14 cellular contexts compared by ENCODE assay signal in the genomic region with DNA sequence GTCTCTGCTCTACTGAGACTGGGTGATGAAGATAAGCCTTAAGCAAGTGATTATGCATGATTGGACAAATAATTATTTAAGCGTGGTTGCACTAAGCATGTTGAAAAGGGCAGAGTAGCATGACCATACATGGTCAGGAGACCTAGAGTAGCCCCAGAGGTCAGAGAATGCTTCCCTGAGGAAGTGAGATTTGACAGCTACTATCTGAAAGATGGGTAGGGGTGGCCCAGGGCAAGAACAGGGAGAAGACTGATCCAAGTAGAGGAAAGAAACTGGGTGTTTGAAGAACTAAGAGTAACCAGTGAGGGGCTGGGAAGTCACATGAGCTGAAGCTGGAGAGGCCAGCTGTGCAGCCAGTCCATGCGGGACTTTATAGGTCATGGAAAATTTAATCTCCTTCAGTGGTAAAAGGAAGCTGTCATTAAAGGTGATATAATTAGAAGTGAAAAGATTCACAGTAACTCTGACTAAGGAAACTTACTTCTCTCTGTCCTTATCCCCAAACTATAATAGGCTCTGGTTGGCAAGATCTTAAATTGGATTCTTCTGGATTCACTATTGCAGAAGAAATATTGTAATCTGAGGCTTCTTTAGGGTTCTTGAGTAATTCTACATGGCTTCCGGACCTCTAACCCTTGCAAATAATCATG. TPM values are rescaled to one million over a fixed set of nuclear protein-coding genes. Genes with fewer than 3 reads are reported as not detected.
"Had no signal": no experiment of that assay in that cellular context is flagged by ENCODE, and none has a peak within 500 bp of the region (broad histone marks: within the 10 kb centered on the region; RNA-seq: fewer than 3 reads in every experiment).

No MANE protein-coding gene starts in this region.

- H3K27me3 ChIP-seq: ascending aorta, cardiac muscle cell had no signal

- H3K4me1 Mint-ChIP-seq: activated CD4-positive, alpha-beta memory T cell treated with anti-CD3 and anti-CD28 coated beads, Interleukin-2, amount 10 ng/mL, durations not matched to agents 7 days and 5 days; activated CD4-positive, alpha-beta T cell treated with anti-CD3 and anti-CD28 coated beads for 36 hours had no signal

- H3K36me3 ChIP-seq: ascending aorta, cardiac muscle cell, WERI-Rb-1 had no signal

- DNase-seq: activated CD4-positive, alpha-beta memory T cell treated with anti-CD3 and anti-CD28 coated beads, Interleukin-2, amount 10 ng/mL, durations not matched to agents 7 days and 5 days; activated CD4-positive, alpha-beta T cell treated with anti-CD3 and anti-CD28 coated beads for 36 hours; activated naive CD8-positive, alpha-beta T cell treated with anti-CD3 and anti-CD28 coated beads, Interleukin-2, amount 10 ng/mL, durations not matched to agents 7 days and 5 days; activated T-cell treated with anti-CD3 and anti-CD28 coated beads, Interleukin-2, amount 50 U/mL, for 72 hours; effector memory CD4-positive, alpha-beta T cell; hippocampal formation; stimulated activated CD4-positive, alpha-beta T cell treated with anti-CD3 and anti-CD28 coated beads, Interleukin-2, amount 100 ng/mL, for 48 hours; T-cell; T1000; WERI-Rb-1 had no signal

- H3K27ac ChIP-seq: ascending aorta, cardiac muscle cell, WERI-Rb-1 had no signal

- ATAC-seq: activated CD4-positive, alpha-beta T cell treated with anti-CD3 and anti-CD28 coated beads for 36 hours; activated T-cell treated with anti-CD3 and anti-CD28 coated beads, Interleukin-2, amount 50 U/mL, for 72 hours; natural killer cell treated with Interleukin-12 subunit alpha and Interleukin-12 subunit beta and Interleukin-15 and Interleukin-18, amount 100 ng/mL, for 72 hours; T-cell had no signal

- H3K4me3 Mint-ChIP-seq: activated CD4-positive, alpha-beta memory T cell treated with anti-CD3 and anti-CD28 coated beads, Interleukin-2, amount 10 ng/mL, durations not matched to agents 7 days and 5 days; activated CD4-positive, alpha-beta T cell treated with anti-CD3 and anti-CD28 coated beads for 36 hours; activated naive CD8-positive, alpha-beta T cell treated with anti-CD3 and anti-CD28 coated beads, Interleukin-2, amount 10 ng/mL, durations not matched to agents 7 days and 5 days; activated T-cell treated with anti-CD3 and anti-CD28 coated beads, Interleukin-2, amount 50 U/mL, for 72 hours; natural killer cell treated with Interleukin-12 subunit alpha and Interleukin-12 subunit beta and Interleukin-15 and Interleukin-18, amount 100 ng/mL, for 72 hours; stimulated activated naive CD8-positive, alpha-beta T cell treated with anti-CD3 and anti-CD28 coated beads, Interleukin-15, Interleukin-2, amounts not matched to agents 100 ng/mL and 50 ng/mL, for 24 hours; T-cell had no signal

- H3K27ac Mint-ChIP-seq: activated CD4-positive, alpha-beta memory T cell treated with anti-CD3 and anti-CD28 coated beads, Interleukin-2, amount 10 ng/mL, durations not matched to agents 7 days and 5 days; activated CD4-positive, alpha-beta T cell treated with anti-CD3 and anti-CD28 coated beads for 36 hours; activated naive CD8-positive, alpha-beta T cell treated with anti-CD3 and anti-CD28 coated beads, Interleukin-2, amount 10 ng/mL, durations not matched to agents 7 days and 5 days; activated T-cell treated with anti-CD3 and anti-CD28 coated beads, Interleukin-2, amount 50 U/mL, for 72 hours; natural killer cell treated with Interleukin-12 subunit alpha and Interleukin-12 subunit beta and Interleukin-15 and Interleukin-18, amount 100 ng/mL, for 72 hours; stimulated activated naive CD8-positive, alpha-beta T cell treated with anti-CD3 and anti-CD28 coated beads, Interleukin-15, Interleukin-2, amounts not matched to agents 100 ng/mL and 50 ng/mL, for 24 hours; T-cell had no signal

- H3K4me1 ChIP-seq: ascending aorta had no signal

- H3K4me3 ChIP-seq: ascending aorta, cardiac muscle cell had no signal

- H3K36me3 Mint-ChIP-seq: activated naive CD8-positive, alpha-beta T cell treated with anti-CD3 and anti-CD28 coated beads, Interleukin-2, amount 10 ng/mL, durations not matched to agents 7 days and 5 days; natural killer cell treated with Interleukin-12 subunit alpha and Interleukin-12 subunit beta and Interleukin-15 and Interleukin-18, amount 100 ng/mL, for 72 hours; T-cell had no signal

- H3K9me3 ChIP-seq: ascending aorta had no signal

- H3K27me3 Mint-ChIP-seq: T-cell had no signal

- H3K9me3 Mint-ChIP-seq: activated CD4-positive, alpha-beta memory T cell treated with anti-CD3 and anti-CD28 coated beads, Interleukin-2, amount 10 ng/mL, durations not matched to agents 7 days and 5 days; activated naive CD8-positive, alpha-beta T cell treated with anti-CD3 and anti-CD28 coated beads, Interleukin-2, amount 10 ng/mL, durations not matched to agents 7 days and 5 days; activated T-cell treated with anti-CD3 and anti-CD28 coated beads, Interleukin-2, amount 50 U/mL, for 72 hours; natural killer cell treated with Interleukin-12 subunit alpha and Interleukin-12 subunit beta and Interleukin-15 and Interleukin-18, amount 100 ng/mL, for 72 hours; stimulated activated naive CD8-positive, alpha-beta T cell treated with anti-CD3 and anti-CD28 coated beads, Interleukin-15, Interleukin-2, amounts not matched to agents 100 ng/mL and 50 ng/mL, for 24 hours; T-cell had no signal

RNA-seq across cellular contexts. Expression of gene KCTD16, which starts 35.4 kb away (rescaled TPM):
- total RNA-seq: activated CD4-positive, alpha-beta memory T cell treated with anti-CD3 and anti-CD28 coated beads, Interleukin-2, amount 10 ng/mL, durations not matched to agents 7 days and 5 days; natural killer cell treated with Interleukin-12 subunit alpha and Interleukin-12 subunit beta and Interleukin-15 and Interleukin-18, amount 100 ng/mL, for 72 hours had no signal
